In the genomic region with DNA sequence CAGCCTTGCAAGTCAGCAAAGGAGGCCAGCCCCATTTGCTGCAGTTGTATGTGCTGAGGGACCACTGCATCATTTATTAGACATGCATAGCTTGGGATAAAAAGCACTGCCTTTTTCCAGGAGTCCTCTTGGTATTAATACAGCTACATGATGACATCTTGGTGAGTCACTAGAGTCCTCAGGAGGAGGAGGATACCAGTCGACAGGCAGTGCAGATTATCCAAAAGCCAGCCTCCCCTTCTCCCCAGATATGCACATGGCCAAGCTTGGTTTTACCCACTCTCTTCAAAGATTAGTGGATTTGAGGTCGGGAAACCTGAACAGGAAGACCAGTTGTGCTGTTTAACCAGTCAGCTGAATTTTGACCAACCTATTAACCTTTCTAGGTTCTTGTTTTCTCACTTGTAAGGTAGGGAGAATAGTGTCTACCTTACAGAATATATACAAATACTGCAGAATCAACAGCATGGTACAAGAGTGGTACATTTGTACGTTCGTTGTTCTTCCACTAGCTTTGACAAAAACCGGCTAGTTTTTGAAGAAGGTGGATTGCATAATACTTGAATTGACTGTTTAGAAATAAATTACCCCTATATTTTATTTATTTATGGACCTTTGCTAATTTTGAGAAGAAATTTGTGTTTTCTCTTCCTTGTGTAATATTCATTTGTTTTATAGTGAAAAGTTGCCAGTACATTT, we compare ENCODE assay signal across 13 cellular contexts. TPM values are rescaled to one million over a fixed set of nuclear protein-coding genes. Genes with fewer than 3 reads are reported as not detected.
DNase-seq lines count a peak whose midpoint lies in the region; ATAC-seq and TF ChIP-seq lines count a peak whose summit lies in the region.
"Had no signal": no experiment of that assay in that cellular context is flagged by ENCODE, and none has a peak within 500 bp of the region (broad histone marks: within the 10 kb centered on the region; RNA-seq: fewer than 3 reads in every experiment).

No MANE protein-coding gene starts in this region.

- intact Hi-C loops in Caco-2 (cut with micrococcal nuclease; ENCODE audit: unreplicated experiment), result loop anchor here (10.0 kb wide), 1 partner anchor 96 kb away; no protein-coding TSS in a partner anchor
- intact Hi-C loops in IMR-90 (cut with micrococcal nuclease), result no loop called here
- intact Hi-C loops in mammary epithelial cell (cut with micrococcal nuclease), result no loop called here

- POLR2A ChIA-PET in Caco-2 (lab: Charles Lee) (interaction anchor here (0.6 to 1.6 kb wide), 5 partner anchors 16 to 111 kb away, joined by 4 to 20 read pairs (median 4); a partner anchor contains a TSS), IMR-90 (lab: Charles Lee; ENCODE audit: unreplicated experiment) (no interaction called here)

- H2BK120ac ChIP-seq in IMR-90 (ENCODE audit: low read depth, low read length), result no peak overlapping the region

- CTCF ChIA-PET in Caco-2 (lab: Charles Lee), result interaction anchor here (0.5 to 1.5 kb wide), 7 partner anchors 13 to 610 kb away, joined by 3 to 7 read pairs (median 3); a partner anchor contains a TSS
- CTCF ChIA-PET in IMR-90 (lab: Yijun Ruan, JAX), result interaction anchor here (0.7 to 1.2 kb wide), 3 partner anchors 9 to 23 kb away, joined by 3 read pairs; no protein-coding TSS in a partner anchor
- CTCF ChIA-PET in mammary epithelial cell (lab: Charles Lee; ENCODE audit: low non-redundant PET), result interaction anchor here (0.6 kb wide), 1 partner anchor 61 kb away, joined by 4 read pairs; no protein-coding TSS in a partner anchor

- H2BK15ac ChIP-seq in IMR-90 (ENCODE audit: low read depth, low read length), result no peak overlapping the region

- no peak overlapping the region for H4K91ac ChIP-seq in IMR-90 (ENCODE audit: insufficient read depth, low read depth, low read length)

- H3K14ac ChIP-seq in IMR-90 (replicated peaks; ENCODE audit: low read depth, low read length), result no peak overlapping the region

- no peak overlapping the region for H4K8ac ChIP-seq in IMR-90 (ENCODE audit: low read depth in 2 of 2, low read length in 2 of 2)

- H3K79me2 ChIP-seq in mammary epithelial cell (ENCODE audit: insufficient read depth, low read length), result peaks cover 91% of the 10 kb centered on the region

- H3K9me3 ChIP-seq in Caco-2 (no peaks in the 10 kb centered on the region), IMR-90 (ENCODE audit: control insufficient read depth, insufficient read depth, low read length) (no peaks in the 10 kb centered on the region), mammary epithelial cell (replicated peaks; ENCODE audit: insufficient read depth, low read length) (no peaks in the 10 kb centered on the region)
- H3K9me3 ChIP-seq: colonic mucosa, heart left ventricle, tibial artery had no signal

- no peak overlapping the region for H3K4me3 ChIP-seq in Caco-2 (ENCODE audit: low read depth, low read length)
- H3K4me3 ChIP-seq in IMR-90 (ENCODE audit: insufficient read depth, low read depth, low read length), result no peak overlapping the region
- no peak overlapping the region for H3K4me3 ChIP-seq in mammary epithelial cell (replicated peaks in 1 of 3; ENCODE audit: insufficient read depth in 1 of 3, low read depth in 2 of 3, low read length in 3 of 3)
- H3K4me3 ChIP-seq: colonic mucosa, heart left ventricle, tibial artery had no signal

- peaks cover 27% of the 10 kb centered on the region for H3K9me1 ChIP-seq in IMR-90 (ENCODE audit: insufficient read depth, low read length)

- H3K27me3 Mint-ChIP-seq in Caco-2 (ENCODE audit: insufficient read depth, unreplicated experiment) (no peaks in the 10 kb centered on the region), glutamatergic neuron (ENCODE audit: unreplicated experiment) (peaks cover 1% of the 10 kb centered on the region)
- H3K27me3 Mint-ChIP-seq: activated B cell treated with CpG ODN at 0.5 μM for 24 hours had no signal

- BruUV-seq in Caco-2 (replicated peaks; lab: Mats Ljungman, UMichigan), result no TSS peak
- BruUV-seq in IMR-90 (replicated peaks; lab: Mats Ljungman, UMichigan), result no TSS peak
- no TSS peak for BruUV-seq in mammary epithelial cell (replicated peaks; lab: Mats Ljungman, UMichigan)

- no peak overlapping the region for H3K4me2 ChIP-seq in IMR-90 (ENCODE audit: low read depth, low read length)
- no peak overlapping the region for H3K4me2 ChIP-seq in mammary epithelial cell (ENCODE audit: insufficient read depth, low read depth, low read length)

- peak overlapping the region; percentile 50 for H3K4me3 Mint-ChIP-seq in Caco-2 (ENCODE audit: unreplicated experiment)
- H3K4me3 Mint-ChIP-seq in glutamatergic neuron (ENCODE audit: unreplicated experiment), result no peak overlapping the region
- H3K4me3 Mint-ChIP-seq: activated B cell treated with CpG ODN at 0.5 μM for 24 hours had no signal

- H3K36me3 ChIP-seq in Caco-2 (ENCODE audit: control insufficient read depth, insufficient read depth, low read length), result peaks cover 2% of the 10 kb centered on the region; the same call in 1 of the 2 replicates
- H3K36me3 ChIP-seq in IMR-90 (ENCODE audit: control insufficient read depth, insufficient read depth, low read length), result peaks cover 11% of the 10 kb centered on the region
- peaks cover 2% of the 10 kb centered on the region for H3K36me3 ChIP-seq in mammary epithelial cell (ENCODE audit: insufficient read depth, low read length)
- H3K36me3 ChIP-seq: colonic mucosa had no signal

- no peak overlapping the region for H3K27ac ChIP-seq in IMR-90 (ENCODE audit: insufficient read depth, low read length)
- H3K27ac ChIP-seq in mammary epithelial cell (ENCODE audit: insufficient read depth, low read depth, low read length), result no peak overlapping the region
- H3K27ac ChIP-seq: colonic mucosa, heart left ventricle, tibial artery had no signal

- in situ Hi-C loops in IMR-90 (cut with MboI; ENCODE audit: low sequenced_read_pairs) (no loop called here), mammary epithelial cell (cut with MboI; ENCODE audit: low sequenced_read_pairs in 2 of 2) (no loop called here)

- H3K4ac ChIP-seq in IMR-90 (ENCODE audit: low read depth, low read length), result no peak overlapping the region

- H3K36me3 Mint-ChIP-seq in Caco-2 (ENCODE audit: insufficient read depth, unreplicated experiment), result peaks cover 64% of the 10 kb centered on the region
- no peaks in the 10 kb centered on the region for H3K36me3 Mint-ChIP-seq in glutamatergic neuron (ENCODE audit: unreplicated experiment)

- H3K4me1 Mint-ChIP-seq in Caco-2 (ENCODE audit: low read depth, unreplicated experiment) (peaks cover 70% of the 10 kb centered on the region), glutamatergic neuron (ENCODE audit: low read depth, unreplicated experiment) (peaks cover 10% of the 10 kb centered on the region)

- ATAC-seq in IMR-90 (ENCODE audit: low read depth), result peak; percentile 88
- ATAC-seq in HG03025 (IDR thresholded peaks at IDR 0.05; ENCODE audit: low FRiP score, unreplicated experiment), result no peak
- ATAC-seq: heart left ventricle had no signal

- peaks cover 41% of the 10 kb centered on the region for H4K20me1 ChIP-seq in IMR-90 (ENCODE audit: insufficient read depth, low read length)
- peaks cover 3% of the 10 kb centered on the region for H4K20me1 ChIP-seq in mammary epithelial cell (ENCODE audit: insufficient read depth, low read length)

- H2AK5ac ChIP-seq in IMR-90 (ENCODE audit: low read depth, low read length), result no peak overlapping the region

- H2AK9ac ChIP-seq in IMR-90 (replicated peaks; ENCODE audit: low read depth, low read length, poor library complexity), result no peak overlapping the region

- H2BK5ac ChIP-seq in IMR-90 (ENCODE audit: low read depth, low read length, poor library complexity, severe bottlenecking), result no peak overlapping the region

- DNase-seq in Caco-2 (peak in 1 of 2 experiments; percentile 28), IMR-90 (peak; percentile 86), mammary epithelial cell (peak; percentile 65), myocyte (ENCODE audit: low read depth) (peak; percentile 27), SIG-M5 (lab: John Stamatoyannopoulos, UW) (no peak), NCI-H510A (lab: John Stamatoyannopoulos, UW) (no peak), glutamatergic neuron (no peak)
- DNase-seq: activated B cell treated with CpG ODN at 0.5 μM for 24 hours, colonic mucosa, DMS 273 treated with DMSO at 0.1 percent for 48 hours, heart left ventricle, tibial artery had no signal

- no peak overlapping the region for H3K23ac ChIP-seq in IMR-90 (ENCODE audit: low read depth, low read length)

- no peak overlapping the region for H4K5ac ChIP-seq in IMR-90 (ENCODE audit: low read depth, low read length)

- no peak overlapping the region for H2BK20ac ChIP-seq in IMR-90 (ENCODE audit: low read depth, low read length)

- no peak overlapping the region for H3K56ac ChIP-seq in IMR-90 (ENCODE audit: extremely low read depth, insufficient read depth, low read length)

- peaks cover 50 to 79% of the 10 kb centered on the region in 2 experiments for H3K79me1 ChIP-seq in IMR-90 (ENCODE audit: low read depth in 1 of 2, low read length in 2 of 2)

- H3K27ac Mint-ChIP-seq in Caco-2 (ENCODE audit: unreplicated experiment), result peak overlapping the region; percentile 89
- H3K27ac Mint-ChIP-seq in glutamatergic neuron (ENCODE audit: unreplicated experiment), result no peak overlapping the region
- H3K27ac Mint-ChIP-seq: activated B cell treated with CpG ODN at 0.5 μM for 24 hours had no signal

- TF ChIP-seq CTCF in Caco-2 (IDR thresholded peaks at IDR 0.05; ENCODE audit: insufficient read depth in 1 of 2, low read depth in 1 of 2, low read length in 1 of 2, severe bottlenecking in 1 of 2, unreplicated experiment in 1 of 2) (no peak), IMR-90 (conservative IDR thresholded peaks at IDR 0.05; ENCODE audit: low read depth, low read length) (no peak), mammary epithelial cell (conservative IDR thresholded peaks at IDR 0.05 in 1 of 2, IDR thresholded peaks at IDR 0.05 in 1 of 2; ENCODE audit: extremely low read depth in 1 of 2, insufficient read depth in 1 of 2, low read depth in 1 of 2, low read length in 2 of 2) (no peak), glutamatergic neuron (IDR thresholded peaks at IDR 0.05; ENCODE audit: partially characterized antibody, unreplicated experiment) (no peak)

- no peak overlapping the region for H2AFZ ChIP-seq in IMR-90 (replicated peaks; ENCODE audit: low read length, poor library complexity)
- H2AFZ ChIP-seq in mammary epithelial cell (ENCODE audit: low read depth, low read length), result no peak overlapping the region

- no peak overlapping the region for H3K18ac ChIP-seq in IMR-90 (ENCODE audit: low read depth, low read length)

- dilution Hi-C loops in IMR-90 (cut with HindIII; ENCODE audit: low sequenced_read_pairs, unreplicated experiment), result no loop called here
- dilution Hi-C loops in mammary epithelial cell (cut with HindIII; ENCODE audit: low sequenced_read_pairs), result no loop called here

- H3K9ac ChIP-seq in IMR-90 (ENCODE audit: low read depth, low read length) (no peak overlapping the region), mammary epithelial cell (ENCODE audit: insufficient read depth, low read length) (no peak overlapping the region)

- no peak for TF ChIP-seq POLR2A in IMR-90 (IDR thresholded peaks at IDR 0.05; ENCODE audit: low read depth, low read length)

- TF ChIP-seq RAD21 in IMR-90 (IDR thresholded peaks at IDR 0.05; ENCODE audit: low read length), result no peak

- H3K4me1 ChIP-seq in Caco-2 (peaks cover 65% of the 10 kb centered on the region), IMR-90 (ENCODE audit: control insufficient read depth, insufficient read depth, low read length) (peaks cover 6% of the 10 kb centered on the region), mammary epithelial cell (ENCODE audit: insufficient read depth, low read length) (peaks cover 17% of the 10 kb centered on the region)
- H3K4me1 ChIP-seq: colonic mucosa, tibial artery had no signal

- WGBS in IMR-90 (ENCODE audit: extremely low coverage in 2 of 2, insufficient read length in 1 of 2), 2 experiments, result no CpG with 5 or more reads among the region's 5 CpGs
- 71% methylated on average over 5 of the region's 5 CpGs for WGBS in mammary epithelial cell (ENCODE audit: low coverage, missing lambda C conversion rate)

- H3K27me3 ChIP-seq in Caco-2 (replicated peaks; ENCODE audit: control insufficient read depth, insufficient read depth, low read length) (no peaks in the 10 kb centered on the region), IMR-90 (ENCODE audit: control insufficient read depth, insufficient read depth, low read length) (no peaks in the 10 kb centered on the region), mammary epithelial cell (ENCODE audit: insufficient read depth, low read length) (no peaks in the 10 kb centered on the region)
- H3K27me3 ChIP-seq: colonic mucosa, heart left ventricle, tibial artery had no signal

- H3K9me3 Mint-ChIP-seq in Caco-2 (ENCODE audit: unreplicated experiment) (no peaks in the 10 kb centered on the region), glutamatergic neuron (ENCODE audit: unreplicated experiment) (peaks cover 2% of the 10 kb centered on the region)
- H3K9me3 Mint-ChIP-seq: activated B cell treated with CpG ODN at 0.5 μM for 24 hours had no signal

RNA-seq across cellular contexts. Expression of a gene that starts 31.9 kb away (rescaled TPM):
- 182 and 186 TPM in 2 replicates for total RNA-seq in Caco-2 (2022)
- total RNA-seq in IMR-90 (2012; rRNA removed), result 9.1 and 12.8 TPM in 2 replicates
- 20.8 and 26.0 TPM in 2 replicates for polyA plus RNA-seq in IMR-90 (2012; rRNA removed)
- polyA plus RNA-seq in IMR-90 (2012; cell fraction: cytosol; rRNA removed), result 8.2 and 10.0 TPM in 2 replicates
- 9.1 and 22.4 TPM in 2 replicates for polyA plus RNA-seq in IMR-90 (2012; cell fraction: nucleus; rRNA removed; ENCODE audit: low replicate concordance)
- total RNA-seq in mammary epithelial cell, result 10 to 100 TPM; 14.7 to 52.8 TPM
- 33.2 TPM for polyA plus RNA-seq in mammary epithelial cell
- 21.3 TPM for polyA minus RNA-seq in mammary epithelial cell
- 17.8 and 18.9 TPM in 2 replicates for total RNA-seq in myocyte
- 38.7 TPM for polyA plus RNA-seq in myocyte (2012)
- 60.5 TPM for total RNA-seq in glutamatergic neuron (ENCODE audit: unreplicated experiment)

Comparison
In these comparisons a context has a peak if more than half of its experiments do, and no peak if none do; other contexts are left out.
1. DNase-seq: peak in IMR-90 (single experiment), mammary epithelial cell (single experiment) and myocyte (single experiment); none in SIG-M5 (single experiment), NCI-H510A (single experiment) and glutamatergic neuron (single experiment).